ENCODE assay signal across 23 cellular contexts in genomic region chr2:113132622-113133021, GRCh38. TPM values are rescaled to one million over a fixed set of nuclear protein-coding genes. Genes with fewer than 3 reads are reported as not detected.
"Had no signal": no experiment of that assay in that cellular context is flagged by ENCODE, and none has a peak within 500 bp of the region (broad histone marks: within the 10 kb centered on the region; RNA-seq: fewer than 3 reads in every experiment).

No MANE protein-coding gene starts in this region.

- H3K4me1 ChIP-seq: left ventricle myocardium inferior, lower lobe of right lung, neural progenitor cell, psoas muscle, sigmoid colon, tibial artery, upper lobe of right lung, vagina had no signal

- ATAC-seq: heart left ventricle; lower lobe of right lung; natural killer cell treated with Interleukin-12 subunit alpha and Interleukin-12 subunit beta and Interleukin-15 and Interleukin-18, amount 100 ng/mL, for 72 hours; psoas muscle; upper lobe of right lung had no signal

- H3K36me3 Mint-ChIP-seq: natural killer cell treated with Interleukin-12 subunit alpha and Interleukin-12 subunit beta and Interleukin-15 and Interleukin-18, amount 100 ng/mL, for 72 hours; neural progenitor cell had no signal

- H3K9me3 ChIP-seq: heart left ventricle, left ventricle myocardium inferior, lower lobe of right lung, psoas muscle, sigmoid colon, tibial artery, upper lobe of right lung, vagina had no signal

- DNase-seq: dermis blood vessel endothelial cell; effector CD4-positive, alpha-beta T cell; heart left ventricle; hippocampal formation; left ventricle myocardium inferior; lower lobe of right lung; mesenchymal stem cell; midbrain; psoas muscle; retina; sigmoid colon; stimulated activated CD4-positive, alpha-beta T cell treated with anti-CD3 and anti-CD28 coated beads, Interleukin-12 subunit alpha, Interleukin-12 subunit beta, amount 100 ng/mL, for 4 hours; stimulated activated naive CD4-positive, alpha-beta T cell treated with Interleukin-2 at 50 U/mL for 16 hours; tibial artery; upper lobe of right lung had no signal

- FAIRE-seq: frontal cortex had no signal

- H3K4me3 Mint-ChIP-seq: natural killer cell treated with Interleukin-12 subunit alpha and Interleukin-12 subunit beta and Interleukin-15 and Interleukin-18, amount 100 ng/mL, for 72 hours; neural progenitor cell had no signal

- H3K9ac ChIP-seq: neural progenitor cell had no signal

- H3K27ac ChIP-seq: heart left ventricle, left ventricle myocardium inferior, lower lobe of right lung, neural progenitor cell, psoas muscle, sigmoid colon, skin epidermis, tibial artery, upper lobe of right lung, vagina had no signal

- H3K4me3 ChIP-seq: heart left ventricle, left ventricle myocardium inferior, lower lobe of right lung, neural progenitor cell, psoas muscle, sigmoid colon, skin epidermis, tibial artery, upper lobe of right lung, vagina had no signal

- H3K9me3 Mint-ChIP-seq: natural killer cell treated with Interleukin-12 subunit alpha and Interleukin-12 subunit beta and Interleukin-15 and Interleukin-18, amount 100 ng/mL, for 72 hours; neural progenitor cell had no signal

- H3K27ac Mint-ChIP-seq: natural killer cell treated with Interleukin-12 subunit alpha and Interleukin-12 subunit beta and Interleukin-15 and Interleukin-18, amount 100 ng/mL, for 72 hours; neural progenitor cell had no signal

- H3K36me3 ChIP-seq: left ventricle myocardium inferior, lower lobe of right lung, neural progenitor cell, sigmoid colon, tibial artery, upper lobe of right lung, vagina had no signal

RNA-seq across cellular contexts. Expression of gene IL1RN, which starts 5.2 kb away (rescaled TPM):
- total RNA-seq: fibroblast of lung, frontal cortex, glomerular endothelial cell, temporal lobe had no signal
